Comparison of ENCODE assay signal across 20 cellular contexts in genomic region chr1:100735244-100735643, GRCh38. TPM values are rescaled to one million over a fixed set of nuclear protein-coding genes. Genes with fewer than 3 reads are reported as not detected.
DNase-seq lines count a peak whose midpoint lies in the region; ATAC-seq, FAIRE-seq and TF ChIP-seq lines count a peak whose summit lies in the region.
"Had no signal": no experiment of that assay in that cellular context is flagged by ENCODE, and none has a peak within 500 bp of the region (broad histone marks: within the 10 kb centered on the region; RNA-seq: fewer than 3 reads in every experiment).

No MANE protein-coding gene starts in this region.

- no peak for DNase-seq in A549 (ENCODE audit: low read depth in 1 of 2, low spot score in 1 of 2)
- DNase-seq in NCI-H446 treated with DMSO at 0.1 percent for 48 hours (lab: John Stamatoyannopoulos, UW) = peak; percentile 45
- DNase-seq in esophagus muscularis mucosa (ENCODE audit: extremely low spot score) = no peak
- DNase-seq in osteocyte (ENCODE audit: extremely low spot score, unreplicated experiment) = no peak
- DNase-seq in activated naive CD4-positive, alpha-beta T cell treated with anti-CD3 and anti-CD28 coated beads for 36 hours = no peak
- no peak for DNase-seq in putamen (ENCODE audit: low spot score)
- DNase-seq in stimulated activated CD4-positive, alpha-beta T cell treated with anti-CD3 and anti-CD28 coated beads, Interleukin-4, amount 100 ng/mL, for 4 hours = no peak
- DNase-seq in SW 1271 (lab: John Stamatoyannopoulos, UW) = no peak
- DNase-seq: activated CD4-positive, alpha-beta T cell treated with anti-CD3 and anti-CD28 coated beads for 1 hour; activated naive CD4-positive, alpha-beta T cell treated with anti-CD3 and anti-CD28 coated beads, Interleukin-2, amount 50 U/mL, for 16 hours; activated T-cell treated with anti-CD3 and anti-CD28 coated beads, Interleukin-2, amount 50 U/mL, for 72 hours; C1 segment of cervical spinal cord; Calu3; effector memory CD4-positive, alpha-beta T cell; MG63; NCI-H1436 treated with DMSO at 0.1 percent for 48 hours; NK-92 treated with Interleukin-12 subunit alpha and Interleukin-12 subunit beta, amount 100 ng/mL, for 24 hours; stimulated activated CD4-positive, alpha-beta T cell treated with anti-CD3 and anti-CD28 coated beads, Interleukin-15, amount 100 ng/mL, for 24 hours had no signal

- no peak for FAIRE-seq in A549 (lab: Jason Lieb, UNC)

- no peak for TF ChIP-seq RAD21 in A549 (conservative IDR thresholded peaks at IDR 0.05 in 1 of 2, IDR thresholded peaks at IDR 0.05 in 1 of 2)

- H3K27ac Mint-ChIP-seq in osteocyte (ENCODE audit: unreplicated experiment) = peak overlapping the region; percentile 79
- H3K27ac Mint-ChIP-seq in activated naive CD4-positive, alpha-beta T cell treated with anti-CD3 and anti-CD28 coated beads for 36 hours = no peak overlapping the region
- H3K27ac Mint-ChIP-seq: activated T-cell treated with anti-CD3 and anti-CD28 coated beads, Interleukin-2, amount 50 U/mL, for 72 hours had no signal

- no peaks in the 10 kb centered on the region for H3K36me3 ChIP-seq in esophagus muscularis mucosa
- H3K36me3 ChIP-seq: MG63 had no signal

- H3K36me3 Mint-ChIP-seq in osteocyte (ENCODE audit: unreplicated experiment) = peaks cover 6% of the 10 kb centered on the region
- no peaks in the 10 kb centered on the region for H3K36me3 Mint-ChIP-seq in activated naive CD4-positive, alpha-beta T cell treated with anti-CD3 and anti-CD28 coated beads for 36 hours (ENCODE audit: low read depth)

- POLR2A ChIA-PET in A549 (lab: Yijun Ruan, JAX) = no interaction called here

- H3K4me3 ChIP-seq in A549 (no peak overlapping the region), esophagus muscularis mucosa (no peak overlapping the region)
- H3K4me3 ChIP-seq: MG63 had no signal

- intact Hi-C loops in esophagus muscularis mucosa (cut with DNase I) = no loop called here
- intact Hi-C loops in activated naive CD4-positive, alpha-beta T cell treated with anti-CD3 and anti-CD28 coated beads for 36 hours (cut with micrococcal nuclease) = no loop called here

- peaks cover 41% of the 10 kb centered on the region for H3K4me1 Mint-ChIP-seq in osteocyte (ENCODE audit: unreplicated experiment)
- no peaks in the 10 kb centered on the region for H3K4me1 Mint-ChIP-seq in activated naive CD4-positive, alpha-beta T cell treated with anti-CD3 and anti-CD28 coated beads for 36 hours (ENCODE audit: low read depth)
- H3K4me1 Mint-ChIP-seq: neural crest cell had no signal

- TF ChIP-seq POLR2A in A549 (IDR thresholded peaks at IDR 0.05; ENCODE audit: low read length) (no peak), esophagus muscularis mucosa (IDR thresholded peaks at IDR 0.05; ENCODE audit: low read depth) (no peak)

- no peaks in the 10 kb centered on the region for H3K27me3 ChIP-seq in esophagus muscularis mucosa
- H3K27me3 ChIP-seq: MG63 had no signal

- ATAC-seq in A549 = no peak
- ATAC-seq: activated T-cell treated with anti-CD3 and anti-CD28 coated beads, Interleukin-2, amount 50 U/mL, for 72 hours had no signal

- H3K4me3 Mint-ChIP-seq in osteocyte (ENCODE audit: unreplicated experiment) = no peak overlapping the region
- H3K4me3 Mint-ChIP-seq in activated naive CD4-positive, alpha-beta T cell treated with anti-CD3 and anti-CD28 coated beads for 36 hours = no peak overlapping the region
- H3K4me3 Mint-ChIP-seq: activated T-cell treated with anti-CD3 and anti-CD28 coated beads, Interleukin-2, amount 50 U/mL, for 72 hours; neural crest cell had no signal

- CTCF ChIA-PET in A549 (lab: Yijun Ruan, JAX) = no interaction called here
- CTCF ChIA-PET in activated naive CD4-positive, alpha-beta T cell treated with anti-CD3 and anti-CD28 coated beads for 36 hours (lab: Charles Lee) = no interaction called here

- 71% methylated on average over 3 of the region's 3 CpGs for WGBS in A549 (ENCODE audit: missing lambda C conversion rate)
- 53% methylated on average over 3 of the region's 3 CpGs for WGBS in esophagus muscularis mucosa

- H3K4me1 ChIP-seq in A549 (peaks cover 17% of the 10 kb centered on the region; the same call in 2 of the 3 replicates), esophagus muscularis mucosa (peaks cover 0 to 42% (median 41%) of the 10 kb centered on the region in 4 donors)

- TF ChIP-seq CTCF in A549 (IDR thresholded peaks at IDR 0.05) (no peak), esophagus muscularis mucosa (IDR thresholded peaks at IDR 0.05) (no peak), osteocyte (IDR thresholded peaks at IDR 0.05) (no peak)

- no peaks in the 10 kb centered on the region for H3K9me3 ChIP-seq in A549
- H3K9me3 ChIP-seq in esophagus muscularis mucosa = no peaks in the 10 kb centered on the region
- H3K9me3 ChIP-seq: MG63 had no signal

- H3K27me3 Mint-ChIP-seq in osteocyte (ENCODE audit: unreplicated experiment) = no peaks in the 10 kb centered on the region
- peaks cover 5% of the 10 kb centered on the region for H3K27me3 Mint-ChIP-seq in activated naive CD4-positive, alpha-beta T cell treated with anti-CD3 and anti-CD28 coated beads for 36 hours (ENCODE audit: low read depth)

- TF ChIP-seq EP300 in A549 (IDR thresholded peaks at IDR 0.05) (no peak), esophagus muscularis mucosa (IDR thresholded peaks at IDR 0.05) (no peak)

- peak overlapping the region; percentile 37; the same call in 2 of the 3 replicates for H3K4me2 ChIP-seq in A549

- H3K9me3 Mint-ChIP-seq in osteocyte (ENCODE audit: unreplicated experiment) = peaks cover 15% of the 10 kb centered on the region
- no peaks in the 10 kb centered on the region for H3K9me3 Mint-ChIP-seq in activated naive CD4-positive, alpha-beta T cell treated with anti-CD3 and anti-CD28 coated beads for 36 hours
- H3K9me3 Mint-ChIP-seq: activated T-cell treated with anti-CD3 and anti-CD28 coated beads, Interleukin-2, amount 50 U/mL, for 72 hours had no signal

- H3K27ac ChIP-seq in A549 = peak overlapping the region; percentile 36 to 61; a peak in 4 of 6 replicates
- H3K27ac ChIP-seq in esophagus muscularis mucosa (replicated peaks in 1 of 4) = peak overlapping the region in 3 of 4 donors; percentile 5 to 66 (median 13)
- H3K27ac ChIP-seq: HL-60 had no signal

TF ChIP-seq in A549, 52 proteins besides CTCF, POLR2A, EP300 and RAD21:
- TF ChIP-seq RCOR1 (IDR thresholded peaks at IDR 0.05; ENCODE audit: low read depth, low read length) (no peak), HOXB13 (CRISPR knock-in tag; IDR thresholded peaks at IDR 0.05; ENCODE audit: low read depth) (no peak)
TF ChIP-seq in A549: peak in this region for 0.

RNA-seq across cellular contexts. Expression of gene VCAM1, which starts 15.7 kb away (rescaled TPM):
- polyA plus RNA-seq in A549 (2011; rRNA removed) (0.04 and 0.05 TPM in 2 replicates), A549 (2017; fragmentation: RNase III; extraction: RNeasy Plus Mini Kit Qiagen cat#74134 plus additional on column Dnase treatment) (0.05 to 0.12 TPM in 2 of 3 replicates, not detected in the other)
- polyA plus RNA-seq in A549 (2012; cell fraction: cytosol; rRNA removed) = 0.01 TPM in 1 of 2 replicates, not detected in the other
- 0.01 TPM in 1 of 2 replicates, not detected in the other for polyA plus RNA-seq in A549 (2012; cell fraction: nucleus; rRNA removed)
- 0.15 TPM in 1 of 2 replicates, not detected in the other for polyA minus RNA-seq in A549 (2011; rRNA and poly(A)+ RNA removed)
- total RNA-seq in esophagus muscularis mucosa (10 to 100 TPM in 1 of 4 donors, 1 to 10 TPM in 3; 5.8 to 25.7 (median 7.9) TPM), osteocyte (8.2 and 9.6 TPM in 2 replicates)
- total RNA-seq in activated naive CD4-positive, alpha-beta T cell treated with anti-CD3 and anti-CD28 coated beads for 36 hours = not detected
